ENCODE assay signal across 14 cellular contexts in the genomic region with DNA sequence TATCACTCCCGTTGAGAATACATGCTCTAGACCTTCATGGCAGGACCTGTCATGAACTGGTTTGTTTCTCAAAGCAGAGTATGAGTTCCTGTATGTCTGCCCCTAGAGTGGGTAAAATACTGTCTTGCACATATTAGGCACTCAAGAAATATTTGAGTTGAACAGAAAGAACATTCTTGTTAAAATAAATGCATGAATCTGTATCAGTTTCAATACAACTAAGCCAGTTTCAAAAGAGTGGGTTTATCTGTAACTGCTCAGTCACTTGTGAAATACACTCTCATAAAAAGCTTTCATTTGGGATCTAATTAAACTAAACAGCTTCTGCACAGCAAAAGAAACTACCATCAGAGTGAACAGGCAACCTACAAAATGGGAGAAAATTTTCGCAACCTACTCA.
DNase-seq lines count a peak whose midpoint lies in the region; ATAC-seq and TF ChIP-seq lines count a peak whose summit lies in the region.
"Had no signal": no experiment of that assay in that cellular context is flagged by ENCODE, and none has a peak within 500 bp of the region (broad histone marks: within the 10 kb centered on the region; RNA-seq: fewer than 3 reads in every experiment).

No MANE protein-coding gene starts in this region.

- peaks cover 0 to 5% (median 0%) of the 10 kb centered on the region in 3 donors for H3K27me3 Mint-ChIP-seq in CD14-positive monocyte (ENCODE audit: low read depth in 3 of 3)
- H3K27me3 Mint-ChIP-seq: activated naive CD8-positive, alpha-beta T cell treated with anti-CD3 and anti-CD28 coated beads, Interleukin-2, amount 10 ng/mL, durations not matched to agents 7 days and 5 days had no signal

- H3K4me3 Mint-ChIP-seq in CD14-positive monocyte, result no peak overlapping the region
- H3K4me3 Mint-ChIP-seq: activated naive CD8-positive, alpha-beta T cell treated with anti-CD3 and anti-CD28 coated beads, Interleukin-2, amount 10 ng/mL, durations not matched to agents 7 days and 5 days; B cell had no signal

- ATAC-seq in GM19351 (IDR thresholded peaks at IDR 0.05; ENCODE audit: unreplicated experiment) (peak; percentile 82), HG02642 (IDR thresholded peaks at IDR 0.05; ENCODE audit: poor library complexity, unreplicated experiment) (peak; percentile 81), HG03354 (IDR thresholded peaks at IDR 0.05; ENCODE audit: poor library complexity, severe bottlenecking, unreplicated experiment) (peak; percentile 79), omental fat pad (ENCODE audit: low FRiP score) (no peak)

- H3K9me3 Mint-ChIP-seq in CD14-positive monocyte, result peaks cover 0 to 5% (median 2%) of the 10 kb centered on the region in 7 donors

- TF ChIP-seq CTCF in GM13977 (IDR thresholded peaks at IDR 0.05; ENCODE audit: extremely low read depth, insufficient read depth, missing control alignments) (no peak), CD14-positive monocyte (IDR thresholded peaks at IDR 0.05) (no peak), omental fat pad (IDR thresholded peaks at IDR 0.05) (no peak)

- no peaks in the 10 kb centered on the region for H3K4me1 Mint-ChIP-seq in CD14-positive monocyte
- H3K4me1 Mint-ChIP-seq: activated naive CD8-positive, alpha-beta T cell treated with anti-CD3 and anti-CD28 coated beads, Interleukin-2, amount 10 ng/mL, durations not matched to agents 7 days and 5 days; B cell had no signal

- DNase-seq in GM13977 (ENCODE audit: low spot score), result peak; percentile 66
- no peak for DNase-seq in AG08395 (ENCODE audit: low spot score)
- DNase-seq in CD14-positive monocyte (ENCODE audit: low spot score), result no peak
- DNase-seq in activated CD8-positive, alpha-beta memory T cell treated with anti-CD3 and anti-CD28 coated beads for 24 hours, result no peak
- no peak for DNase-seq in omental fat pad (ENCODE audit: low spot score)
- DNase-seq: activated CD4-positive, alpha-beta T cell treated with anti-CD3 and anti-CD28 coated beads for 1 hour; activated naive CD8-positive, alpha-beta T cell treated with anti-CD3 and anti-CD28 coated beads, Interleukin-2, amount 10 ng/mL, durations not matched to agents 7 days and 5 days; foreskin melanocyte; SHP77 treated with DMSO at 0.1 percent for 48 hours; stimulated activated naive CD4-positive, alpha-beta T cell had no signal

- in situ Hi-C loops in GM13977 (cut with MboI; ENCODE audit: low pct_unique_long_range_greater_than_20kb, low sequenced_read_pairs, unreplicated experiment), result no loop called here

- H3K36me3 Mint-ChIP-seq in CD14-positive monocyte, result no peaks in the 10 kb centered on the region

- no peak overlapping the region for H3K27ac Mint-ChIP-seq in CD14-positive monocyte
- H3K27ac Mint-ChIP-seq: activated naive CD8-positive, alpha-beta T cell treated with anti-CD3 and anti-CD28 coated beads, Interleukin-2, amount 10 ng/mL, durations not matched to agents 7 days and 5 days; B cell had no signal

- intact Hi-C loops in CD14-positive monocyte (cut with micrococcal nuclease), result no loop called here
